ENCODE assay signal across 10 cellular contexts in genomic region chr7:90152642-90153253, GRCh38. TPM values are rescaled to one million over a fixed set of nuclear protein-coding genes. Genes with fewer than 3 reads are reported as not detected.
DNase-seq lines count a peak whose midpoint lies in the region; ATAC-seq, FAIRE-seq and TF ChIP-seq lines count a peak whose summit lies in the region.
"Not testable (repeated sequence)": the region's sequence is repeated elsewhere in the genome, so short reads cannot be mapped to it uniquely, and the experiment has no call there.
"Had no signal": no experiment of that assay in that cellular context is flagged by ENCODE, and none has a peak within 500 bp of the region (broad histone marks: within the 10 kb centered on the region; RNA-seq: fewer than 3 reads in every experiment).

No MANE protein-coding gene starts in this region.

- WGBS in hepatocyte (ENCODE audit: low lambda C conversion rate, missing lambda C conversion rate) = 38% methylated on average over 8 of the region's 9 CpGs

- ATAC-seq in HG03378 (IDR thresholded peaks at IDR 0.05; ENCODE audit: unreplicated experiment) = peak; percentile 35

- not testable (repeated sequence) for H3K27ac ChIP-seq in hepatocyte, parathyroid adenoma

- in situ Hi-C loops in G401 (cut with HindIII; ENCODE audit: low sequenced_read_pairs) = not testable (repeated sequence)

- FAIRE-seq in A204.1 (lab: Jason Lieb, UNC) = peak; percentile 74

- not testable (repeated sequence) for H3K9me3 ChIP-seq in hepatocyte (ENCODE audit: low read depth); parathyroid adenoma (ENCODE audit: control insufficient read depth, low read length)

- DNase-seq in G401 (ENCODE audit: low spot score) = peak; percentile 53
- DNase-seq in NCI-H2171 treated with DMSO at 0.1 percent for 48 hours (lab: John Stamatoyannopoulos, UW) = peak; percentile 52
- DNase-seq in SIG-M5 treated with dmso at 0.1 percent for 504 hours (lab: John Stamatoyannopoulos, UW; ENCODE audit: unreplicated experiment) = peak; percentile 37
- peak; percentile 25 for DNase-seq in cerebellum (ENCODE audit: low spot score)
- DNase-seq in hepatocyte (ENCODE audit: low spot score) = peak; percentile 46

- H3K9me2 ChIP-seq in hepatocyte (replicated peaks; ENCODE audit: insufficient read depth) = not testable (repeated sequence)

- not testable (repeated sequence) for H4K20me1 ChIP-seq in hepatocyte (ENCODE audit: insufficient read depth, poor library complexity, severe bottlenecking)

- peak; percentile 78 for TF ChIP-seq CTCF in hepatocyte (IDR thresholded peaks at IDR 0.05; ENCODE audit: poor library complexity)
- TF ChIP-seq CTCF in parathyroid adenoma (IDR thresholded peaks at IDR 0.05) = peak; percentile 61

- not testable (repeated sequence) for H3K4me1 ChIP-seq in hepatocyte (ENCODE audit: insufficient read depth); parathyroid adenoma

- not testable (repeated sequence) for H2AFZ ChIP-seq in hepatocyte, parathyroid adenoma

- H3K9ac ChIP-seq in parathyroid adenoma = not testable (repeated sequence)

- H3K4me2 ChIP-seq in hepatocyte; parathyroid adenoma (ENCODE audit: low read length): not testable (repeated sequence)

- not testable (repeated sequence) for H3K4me3 ChIP-seq in hepatocyte; parathyroid adenoma (ENCODE audit: low read depth, low read length)

- H3K27me3 ChIP-seq in hepatocyte; parathyroid adenoma (ENCODE audit: control insufficient read depth, insufficient read depth, low read length): not testable (repeated sequence)

- H3K36me3 ChIP-seq in hepatocyte (replicated peaks; ENCODE audit: insufficient read depth, low read depth); parathyroid adenoma (ENCODE audit: control insufficient read depth, insufficient read depth, low read length): not testable (repeated sequence)

- H3K79me2 ChIP-seq in hepatocyte, parathyroid adenoma: not testable (repeated sequence)

RNA-seq across cellular contexts. Expression of gene STEAP1, which starts 1.5 kb away (rescaled TPM):
- not detected in 2 replicates for total RNA-seq in G401 (2014; rRNA removed; shearing (Covaris generic))
- total RNA-seq in cerebellum (2.2 TPM), hepatocyte (13.6 and 16.7 TPM in 2 replicates)
- polyA plus RNA-seq in hepatocyte = 8.5 and 15.5 TPM in 2 replicates
- total RNA-seq: naive thymus-derived CD8-positive, alpha-beta T cell had no signal

RNA-seq across cellular contexts. Expression of gene STEAP2, which starts 58.8 kb away (rescaled TPM):
- 0.10 and 0.80 TPM in 2 replicates for total RNA-seq in G401 (2014; rRNA removed; shearing (Covaris generic))
- 10.6 TPM for total RNA-seq in cerebellum
- total RNA-seq in hepatocyte = 8.3 and 9.3 TPM in 2 replicates
- 2.4 and 3.4 TPM in 2 replicates for polyA plus RNA-seq in hepatocyte
- total RNA-seq: activated CD8-positive, alpha-beta memory T cell treated with anti-CD3 and anti-CD28 coated beads for 36 hours; naive thymus-derived CD8-positive, alpha-beta T cell had no signal
- polyA plus RNA-seq: naive thymus-derived CD8-positive, alpha-beta T cell had no signal
